13 cellular contexts compared by ENCODE assay signal in genomic region chr10:60426425-60426824, GRCh38. TPM values are rescaled to one million over a fixed set of nuclear protein-coding genes. Genes with fewer than 3 reads are reported as not detected.
DNase-seq lines count a peak whose midpoint lies in the region; ATAC-seq, FAIRE-seq and TF ChIP-seq lines count a peak whose summit lies in the region.
"Had no signal": no experiment of that assay in that cellular context is flagged by ENCODE, and none has a peak within 500 bp of the region (broad histone marks: within the 10 kb centered on the region; RNA-seq: fewer than 3 reads in every experiment).

No MANE protein-coding gene starts in this region.

- no peak overlapping the region for H3K27ac Mint-ChIP-seq in T-helper 17 cell
- H3K27ac Mint-ChIP-seq: activated naive CD4-positive, alpha-beta T cell treated with anti-CD3 and anti-CD28 coated beads for 36 hours had no signal

- H3K36me3 Mint-ChIP-seq in T-helper 17 cell (ENCODE audit: low read depth): peaks cover 2% of the 10 kb centered on the region

- TF ChIP-seq POLR2A in A549 (IDR thresholded peaks at IDR 0.05; ENCODE audit: low read length): no peak

- H3K27me3 Mint-ChIP-seq in T-helper 17 cell: no peaks in the 10 kb centered on the region

- no peaks in the 10 kb centered on the region for H3K9me3 ChIP-seq in A549
- H3K9me3 ChIP-seq in HEK293 (ENCODE audit: control insufficient read depth, insufficient read depth, low read depth, low read length): no peaks in the 10 kb centered on the region
- no peaks in the 10 kb centered on the region for H3K9me3 ChIP-seq in keratinocyte (ENCODE audit: control insufficient read depth, low read depth, low read length)
- H3K9me3 ChIP-seq in T-helper 17 cell (ENCODE audit: control insufficient read depth, low read length, poor library complexity, severe bottlenecking): no peaks in the 10 kb centered on the region
- no peaks in the 10 kb centered on the region for H3K9me3 ChIP-seq in Karpas-422 (ENCODE audit: low read length)
- H3K9me3 ChIP-seq: BLaER1 treated with 17β-estradiol and CSF1 and Interleukin-3, amounts not matched to agents 10 nM and 100 nM had no signal

- no peak for TF ChIP-seq CTCF in A549 (IDR thresholded peaks at IDR 0.05)
- TF ChIP-seq CTCF in HEK293 (tag by site-specific recombination; IDR thresholded peaks at IDR 0.05): no peak
- TF ChIP-seq CTCF in astrocyte of the cerebellum (IDR thresholded peaks at IDR 0.05; ENCODE audit: low read depth, low read length, missing control alignments): no peak
- no peak for TF ChIP-seq CTCF in keratinocyte (optimal IDR thresholded peaks at IDR 0.05 in 1 of 3, IDR thresholded peaks at IDR 0.05 in 1 of 3, conservative IDR thresholded peaks at IDR 0.05 in 1 of 3; ENCODE audit: extremely low read depth in 1 of 3, insufficient read depth in 2 of 3, low read length in 3 of 3)

- H3K27me3 ChIP-seq in keratinocyte (ENCODE audit: control insufficient read depth, extremely low read depth, insufficient read depth, low read length) (no peaks in the 10 kb centered on the region), Karpas-422 (ENCODE audit: low read length) (no peaks in the 10 kb centered on the region)
- H3K27me3 ChIP-seq: BLaER1 treated with 17β-estradiol and CSF1 and Interleukin-3, amounts not matched to agents 10 nM and 100 nM had no signal

- in situ Hi-C loops in astrocyte of the cerebellum (cut with HindIII; ENCODE audit: low sequenced_read_pairs): loop anchor here (25.0 kb wide), 3 partner anchors 211 to 314 kb away; no protein-coding TSS in a partner anchor

- 7% methylated on average over 2 of the region's 2 CpGs for WGBS in A549 (ENCODE audit: missing lambda C conversion rate)

- H3K4me3 ChIP-seq in A549 (no peak overlapping the region), HEK293 (ENCODE audit: low read depth, low read length) (no peak overlapping the region), astrocyte of the cerebellum (ENCODE audit: low read depth, low read length) (no peak overlapping the region), keratinocyte (ENCODE audit: control insufficient read depth in 2 of 3, extremely low read depth in 1 of 3, insufficient read depth in 2 of 3, low read depth in 1 of 3, low read length in 3 of 3) (no peak overlapping the region), Karpas-422 (ENCODE audit: low read length) (no peak overlapping the region)
- H3K4me3 ChIP-seq: BLaER1 treated with 17β-estradiol and CSF1 and Interleukin-3, amounts not matched to agents 10 nM and 100 nM; skin epidermis had no signal

- CTCF ChIA-PET in A549 (lab: Yijun Ruan, JAX) (interaction anchor here (2.1 kb wide), 1 partner anchor 217 kb away, joined by 6 read pairs; no protein-coding TSS in a partner anchor), HEK293 (lab: Yijun Ruan, JAX) (interaction anchor here (0.8 to 1.3 kb wide), 3 partner anchors 112 to 311 kb away, joined by 3 to 6 read pairs (median 3); no protein-coding TSS in a partner anchor)

- H2AFZ ChIP-seq in keratinocyte (ENCODE audit: control insufficient read depth, low read length) (no peak overlapping the region), Karpas-422 (ENCODE audit: low read length) (no peak overlapping the region)

- H3K9ac ChIP-seq in keratinocyte (ENCODE audit: control insufficient read depth, extremely low read depth, insufficient read depth, low read length) (no peak overlapping the region), Karpas-422 (ENCODE audit: low read length) (no peak overlapping the region)
- H3K9ac ChIP-seq: BLaER1 treated with 17β-estradiol and CSF1 and Interleukin-3, amounts not matched to agents 10 nM and 100 nM had no signal

- no peak overlapping the region for H3K4me3 Mint-ChIP-seq in T-helper 17 cell
- H3K4me3 Mint-ChIP-seq: activated naive CD4-positive, alpha-beta T cell treated with anti-CD3 and anti-CD28 coated beads for 36 hours had no signal

- H3K27ac ChIP-seq in A549: peak overlapping the region; percentile 76 to 83
- no peak overlapping the region for H3K27ac ChIP-seq in HEK293 (ENCODE audit: extremely low read depth, low read depth, low read length)
- H3K27ac ChIP-seq in keratinocyte (ENCODE audit: control insufficient read depth, insufficient read depth, low read length): peak overlapping the region; percentile 53
- no peak overlapping the region for H3K27ac ChIP-seq in Karpas-422 (ENCODE audit: low read length)
- H3K27ac ChIP-seq: BLaER1 treated with 17β-estradiol and CSF1 and Interleukin-3, amounts not matched to agents 10 nM and 100 nM; skin epidermis had no signal

- peak in 1 of 2 experiments; percentile 27; a peak in 1 of 5 replicates for TF ChIP-seq EP300 in A549 (IDR thresholded peaks at IDR 0.05)

- H3K9me2 ChIP-seq in Karpas-422 (replicated peaks; ENCODE audit: insufficient read depth, low read length): no peaks in the 10 kb centered on the region

- TF ChIP-seq RAD21 in A549 (conservative IDR thresholded peaks at IDR 0.05 in 1 of 2, IDR thresholded peaks at IDR 0.05 in 1 of 2): no peak; a peak in 1 of 5 replicates

- dilution Hi-C loops in keratinocyte (cut with MboI; ENCODE audit: extremely low pct_ligation_motif_present, low sequenced_read_pairs): loop anchor here (25.0 kb wide), 1 partner anchor 314 kb away; no protein-coding TSS in a partner anchor

- no peaks in the 10 kb centered on the region for H3K36me3 ChIP-seq in HEK293 (ENCODE audit: control insufficient read depth in 2 of 2, insufficient read depth in 1 of 2, low read length in 2 of 2)
- no peaks in the 10 kb centered on the region for H3K36me3 ChIP-seq in keratinocyte (ENCODE audit: control insufficient read depth in 2 of 2, extremely low read depth in 1 of 2, insufficient read depth in 2 of 2, low read length in 2 of 2)
- H3K36me3 ChIP-seq in Karpas-422 (ENCODE audit: insufficient read depth, low read length): no peaks in the 10 kb centered on the region
- H3K36me3 ChIP-seq: BLaER1 treated with 17β-estradiol and CSF1 and Interleukin-3, amounts not matched to agents 10 nM and 100 nM had no signal

- H3K4me2 ChIP-seq in A549: peak overlapping the region; percentile 64
- peak overlapping the region; percentile 25 for H3K4me2 ChIP-seq in keratinocyte (ENCODE audit: control insufficient read depth, extremely low read depth, insufficient read depth, low read depth, low read length)
- no peak overlapping the region for H3K4me2 ChIP-seq in Karpas-422 (ENCODE audit: low read depth, low read length, poor library complexity, severe bottlenecking)

- H3K4me1 ChIP-seq in A549: peaks cover 81% of the 10 kb centered on the region
- H3K4me1 ChIP-seq in HEK293 (ENCODE audit: control insufficient read depth, insufficient read depth, low read length): no peaks in the 10 kb centered on the region
- peaks cover 53% of the 10 kb centered on the region for H3K4me1 ChIP-seq in keratinocyte (ENCODE audit: control insufficient read depth, extremely low read depth, insufficient read depth, low read length)
- H3K4me1 ChIP-seq in Karpas-422 (ENCODE audit: low read length): no peaks in the 10 kb centered on the region

- H3K9me1 ChIP-seq in keratinocyte (ENCODE audit: control insufficient read depth, extremely low read depth, insufficient read depth, low read length): no peaks in the 10 kb centered on the region

- FAIRE-seq in A549 (lab: Jason Lieb, UNC) (peak; percentile 13), keratinocyte (lab: Jason Lieb, UNC) (peak; percentile 79)

- DNase-seq in A549 (ENCODE audit: low read depth in 1 of 2, low spot score in 1 of 2): peak; percentile 35 to 71
- DNase-seq in astrocyte of the cerebellum (ENCODE audit: low read depth): peak; percentile 77
- no peak for DNase-seq in keratinocyte (ENCODE audit: low read depth, low spot score)
- no peak for DNase-seq in T-helper 17 cell
- no peak for DNase-seq in islet precursor cell
- no peak for DNase-seq in Karpas-422
- DNase-seq: activated CD4-positive, alpha-beta T cell treated with anti-CD3 and anti-CD28 coated beads, Interleukin-2, amount 50 U/mL, for 1 hour; activated naive CD4-positive, alpha-beta T cell treated with anti-CD3 and anti-CD28 coated beads for 36 hours; NCI-H345 had no signal

- peak; percentile 48 to 67; a peak in 4 of 6 replicates for ATAC-seq in A549
- ATAC-seq in T-helper 17 cell: no peak
- ATAC-seq in HG03175 (IDR thresholded peaks at IDR 0.05; ENCODE audit: unreplicated experiment): no peak

- H3K4me1 Mint-ChIP-seq in T-helper 17 cell: peaks cover 20% of the 10 kb centered on the region

- POLR2A ChIA-PET in A549 (lab: Yijun Ruan, JAX): no interaction called here
- POLR2A ChIA-PET in HEK293 (lab: Yijun Ruan, JAX): no interaction called here

- H3K79me2 ChIP-seq in keratinocyte (ENCODE audit: control insufficient read depth, insufficient read depth, low read length) (no peaks in the 10 kb centered on the region), Karpas-422 (ENCODE audit: low read length) (no peaks in the 10 kb centered on the region)

- H4K20me1 ChIP-seq in keratinocyte (ENCODE audit: control insufficient read depth, extremely low read depth, insufficient read depth, low read length) (no peaks in the 10 kb centered on the region), Karpas-422 (ENCODE audit: insufficient read depth, low read depth, low read length) (no peaks in the 10 kb centered on the region)
- H4K20me1 ChIP-seq: BLaER1 treated with 17β-estradiol and CSF1 and Interleukin-3, amounts not matched to agents 10 nM and 100 nM had no signal

TF ChIP-seq in A549, 52 proteins besides CTCF, POLR2A, EP300 and RAD21 (continues in another document):
- peak; percentile 94 for TF ChIP-seq FOSL2 (IDR thresholded peaks at IDR 0.05)
- TF ChIP-seq FOSL2 (CRISPR knock-in tag; IDR thresholded peaks at IDR 0.05): peak; percentile 95
- no peak for TF ChIP-seq ZNF302 (CRISPR knock-in tag; IDR thresholded peaks at IDR 0.05)

TF ChIP-seq in HEK293, 187 proteins besides CTCF, POLR2A, EP300 and RAD21 (continues in another document):
- TF ChIP-seq ZNF629 (tag by site-specific recombination; IDR thresholded peaks at IDR 0.05): 0 out of 2 replicates have a peak, but pooled peaks have one; percentile 16
- 0 out of 2 replicates have a peak, but pooled peaks have one; percentile 17 for TF ChIP-seq SCRT2 (tag by site-specific recombination; IDR thresholded peaks at IDR 0.05)

RNA-seq across cellular contexts. Expression of gene ANK3, which starts 36.8 kb away (rescaled TPM):
- 5.4 and 5.9 TPM in 2 replicates for polyA plus RNA-seq in A549 (2011; rRNA removed)
- 0.24 and 0.31 TPM in 2 replicates for polyA plus RNA-seq in A549 (2012; cell fraction: cytosol; rRNA removed)
- polyA plus RNA-seq in A549 (2012; cell fraction: nucleus; rRNA removed): 0.28 and 0.70 TPM in 2 replicates
- polyA plus RNA-seq in A549 (2017; fragmentation: RNase III; extraction: RNeasy Plus Mini Kit Qiagen cat#74134 plus additional on column Dnase treatment): 0.56 to 0.66 TPM (median 0.58 TPM) in 3 replicates
- 12.8 and 13.5 TPM in 2 replicates for polyA minus RNA-seq in A549 (2011; rRNA and poly(A)+ RNA removed)
- 8.2 to 9.1 TPM (median 8.3 TPM) in 3 replicates for polyA plus RNA-seq in keratinocyte
- 24.9 TPM for polyA plus RNA-seq in keratinocyte (2011; ENCODE audit: low read depth)
- polyA plus RNA-seq in keratinocyte (2011; cell fraction: cytosol; rRNA removed): 4.8 and 8.0 TPM in 2 replicates
- polyA plus RNA-seq in keratinocyte (2011; cell fraction: nucleus; rRNA removed): 11.4 and 14.2 TPM in 2 replicates
- polyA plus RNA-seq in keratinocyte (2012; ENCODE audit: low replicate concordance): 5.9 and 7.2 TPM in 2 replicates
- polyA minus RNA-seq in keratinocyte: 8.6 to 32.0 TPM (median 27.7 TPM) in 3 replicates
- 9.8 TPM for polyA minus RNA-seq in keratinocyte (2011; cell fraction: cytosol; rRNA and poly(A)+ RNA removed)
- polyA minus RNA-seq in keratinocyte (2011; cell fraction: nucleus; rRNA and poly(A)+ RNA removed): 23.5 and 49.6 TPM in 2 replicates
- 10 to 100 TPM; 58.5 to 71.2 TPM for total RNA-seq in T-helper 17 cell
- total RNA-seq in Karpas-422 (2014; rRNA removed; shearing (Covaris generic); ENCODE audit: low replicate concordance): 3.3 and 7.0 TPM in 2 replicates

Comparison
In these comparisons a context has a peak if more than half of its experiments do, and no peak if none do; other contexts are left out.
1. ATAC-seq: peak in A549 (2 of 2); none in T-helper 17 cell (single experiment) and HG03175 (single experiment).
2. DNase-seq: peak in A549 (2 of 2) and astrocyte of the cerebellum (single experiment); none in keratinocyte (single experiment), T-helper 17 cell (0 of 3), islet precursor cell (single experiment) and Karpas-422 (single experiment).
3. H3K27ac ChIP-seq: peak in A549 (2 of 2) and keratinocyte (single experiment); none in HEK293 (single experiment) and Karpas-422 (single experiment).